ENCODE assay signal across 8 cellular contexts in the genomic region with DNA sequence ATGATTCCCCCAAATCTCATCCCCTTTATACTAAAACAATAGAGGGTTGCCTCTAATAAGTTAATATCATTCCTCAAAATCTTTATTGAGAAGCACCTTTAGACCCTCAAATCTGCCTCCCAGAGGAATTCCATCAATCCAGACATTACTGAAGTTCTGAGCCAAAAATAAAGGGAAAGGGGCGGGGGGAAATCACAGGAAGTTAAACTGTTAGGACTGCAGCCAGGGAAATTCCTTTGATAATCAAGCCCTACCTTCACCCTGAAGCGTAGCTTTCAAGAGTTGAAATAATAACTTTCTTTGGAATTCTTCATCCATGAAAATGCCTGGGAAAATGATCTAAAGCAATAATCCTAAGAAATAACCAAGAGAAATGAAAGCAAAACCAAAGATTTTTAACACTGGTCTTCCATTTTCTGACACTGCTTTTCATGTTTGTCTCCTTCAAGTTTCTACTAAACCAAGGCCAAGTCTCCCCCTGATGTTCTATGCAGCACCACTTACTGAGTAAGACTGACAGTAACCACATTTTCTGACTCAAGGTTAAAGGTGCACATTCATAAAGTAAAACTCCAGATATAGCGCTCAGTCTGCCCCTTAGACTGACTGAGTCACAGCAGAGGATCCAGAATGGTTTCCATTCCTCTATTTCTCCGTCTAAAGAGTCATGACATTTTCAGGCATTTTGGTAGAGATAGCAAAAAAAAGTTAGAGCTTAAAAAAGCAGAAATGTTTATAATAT.
DNase-seq lines count a peak whose midpoint lies in the region; ATAC-seq and TF ChIP-seq lines count a peak whose summit lies in the region.

No MANE protein-coding gene starts in this region.

- H3K9me3 Mint-ChIP-seq in stimulated activated memory B cell treated with anti-CD40 and anti-IgM and Interleukin-4, amounts not matched to agents 10 μg/mL and 1 μg/mL and 100 μg/mL, for 72 hours, result no peaks in the 10 kb centered on the region

- no peak for TF ChIP-seq POLR2A in Peyer's patch (IDR thresholded peaks at IDR 0.05)

- no peaks in the 10 kb centered on the region for H3K27me3 ChIP-seq in Peyer's patch

- TF ChIP-seq CTCF in Peyer's patch (IDR thresholded peaks at IDR 0.05), result no peak

- peaks cover 37% of the 10 kb centered on the region for H3K4me1 Mint-ChIP-seq in stimulated activated memory B cell treated with anti-CD40 and anti-IgM and Interleukin-4, amounts not matched to agents 10 μg/mL and 1 μg/mL and 100 μg/mL, for 72 hours

- H3K27ac ChIP-seq in Peyer's patch, result peak overlapping the region; percentile 53 to 74 (median 60)

- H3K36me3 ChIP-seq in Peyer's patch, result no peaks in the 10 kb centered on the region

- no peaks in the 10 kb centered on the region for H3K4me1 ChIP-seq in Peyer's patch

- peak overlapping the region; percentile 69 for H3K4me3 Mint-ChIP-seq in stimulated activated memory B cell treated with anti-CD40 and anti-IgM and Interleukin-4, amounts not matched to agents 10 μg/mL and 1 μg/mL and 100 μg/mL, for 72 hours

- H3K9me3 ChIP-seq in Peyer's patch, result no peaks in the 10 kb centered on the region

- DNase-seq in Peyer's patch, result no peak
- DNase-seq in germinal center (ENCODE audit: low spot score), result peak; percentile 7
- no peak for DNase-seq in midbrain (lab: John Stamatoyannopoulos, UW)
- no peak for DNase-seq in activated CD8-positive, alpha-beta memory T cell treated with anti-CD3 and anti-CD28 coated beads, Interleukin-2, amount 50 U/mL, for 48 hours
- DNase-seq in central memory CD4-positive, alpha-beta T cell, result no peak

- ATAC-seq in GM18868 (IDR thresholded peaks at IDR 0.05; ENCODE audit: unreplicated experiment) (peak; percentile 96), HG02798 (IDR thresholded peaks at IDR 0.05; ENCODE audit: poor library complexity, unreplicated experiment) (peak; percentile 86)
- ATAC-seq in stimulated activated memory B cell treated with anti-CD40 and anti-IgM and Interleukin-4, amounts not matched to agents 10 μg/mL and 1 μg/mL and 100 μg/mL, for 72 hours, result peak; percentile 95

- H3K36me3 Mint-ChIP-seq in stimulated activated memory B cell treated with anti-CD40 and anti-IgM and Interleukin-4, amounts not matched to agents 10 μg/mL and 1 μg/mL and 100 μg/mL, for 72 hours, result no peaks in the 10 kb centered on the region

- H3K27ac Mint-ChIP-seq in stimulated activated memory B cell treated with anti-CD40 and anti-IgM and Interleukin-4, amounts not matched to agents 10 μg/mL and 1 μg/mL and 100 μg/mL, for 72 hours, result peak overlapping the region; percentile 96

- no peaks in the 10 kb centered on the region for H3K27me3 Mint-ChIP-seq in stimulated activated memory B cell treated with anti-CD40 and anti-IgM and Interleukin-4, amounts not matched to agents 10 μg/mL and 1 μg/mL and 100 μg/mL, for 72 hours

- H3K4me3 ChIP-seq in Peyer's patch, result peak overlapping the region in 2 of 4 donors; percentile 4
